Comparison of ENCODE assay signal across 1 cellular context in the genomic region with DNA sequence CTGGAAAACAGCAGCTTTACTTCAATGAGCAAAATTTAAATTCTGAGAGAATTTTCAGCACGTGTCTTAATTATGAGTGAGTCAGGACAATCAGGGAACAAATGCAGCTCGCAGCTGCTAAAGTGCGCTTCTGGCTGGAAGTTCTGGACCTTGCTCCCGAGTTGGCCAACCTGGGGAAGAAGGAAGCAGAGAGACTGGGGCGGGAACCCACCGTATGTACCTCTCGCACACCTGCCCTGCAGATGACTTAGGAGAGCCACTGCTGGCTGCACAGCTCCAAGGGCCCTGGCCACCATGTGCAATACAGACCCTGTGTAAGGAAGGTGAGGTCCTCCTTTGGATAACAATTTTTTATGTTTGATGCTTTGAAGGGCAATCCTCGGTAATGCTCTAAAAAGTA.
A peak's percentile ranks its signal among the peaks of the same experiment; 100 is the strongest.
TF ChIP-seq lines count a peak whose summit lies in the region.

No MANE protein-coding gene starts in this region.

TF ChIP-seq in HepG2, 621 proteins besides CTCF, POLR2A, EP300 and RAD21 (continued from another document):
- TF ChIP-seq BHLHE40 (IDR thresholded peaks at IDR 0.05; ENCODE audit: low read length): peak; percentile 38; the same call in 1 of the 2 replicates
- no peak for TF ChIP-seq CENPX (CRISPR knock-in tag; IDR thresholded peaks at IDR 0.05)
- no peak for TF ChIP-seq ZNF256 (CRISPR knock-in tag; conservative IDR thresholded peaks at IDR 0.05)
TF ChIP-seq in HepG2: peak in this region for 2.
